Comparison of ENCODE assay signal across 20 cellular contexts in the genomic region with DNA sequence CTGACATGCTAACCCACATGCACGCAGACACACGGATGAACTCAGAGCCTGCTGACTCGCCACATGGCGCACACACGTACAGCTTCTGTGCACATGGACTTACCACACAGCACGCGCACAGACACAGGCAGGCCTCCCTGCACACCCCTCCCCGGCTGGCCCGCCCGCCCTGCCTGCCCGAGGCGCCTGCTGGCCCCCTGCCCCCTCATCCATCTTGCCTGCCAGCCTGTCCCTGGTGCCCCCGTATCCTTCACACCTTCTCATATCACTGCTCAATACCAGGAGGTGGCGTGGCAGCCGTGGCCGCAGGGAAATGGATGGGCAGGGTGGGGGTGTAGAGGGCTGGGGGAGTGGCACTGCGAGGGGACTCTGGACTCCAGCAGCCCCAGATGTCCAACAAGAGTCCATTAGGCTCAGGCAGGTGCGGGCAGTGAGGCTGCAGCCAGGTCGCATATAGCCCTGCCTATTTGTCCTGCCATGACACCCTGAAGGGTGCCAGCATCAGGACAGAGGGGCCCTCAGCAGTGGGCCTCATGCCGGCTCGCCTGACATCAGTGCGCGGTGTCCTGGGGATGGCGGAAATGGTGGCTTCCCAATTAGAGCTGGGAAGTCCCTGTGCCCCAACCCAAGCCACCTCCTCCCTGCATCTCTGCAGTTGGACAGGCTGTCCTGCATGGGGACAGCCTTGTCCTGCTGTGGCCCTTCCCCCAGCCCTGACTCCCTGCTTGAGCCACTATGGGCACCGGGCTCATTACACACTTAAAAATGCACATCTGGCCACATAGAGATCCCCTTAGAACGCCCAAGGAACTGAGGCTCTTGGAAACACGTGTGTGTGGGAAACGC. TPM values are rescaled to one million over a fixed set of nuclear protein-coding genes. Genes with fewer than 3 reads are reported as not detected.
DNase-seq lines count a peak whose midpoint lies in the region; ATAC-seq, FAIRE-seq and TF ChIP-seq lines count a peak whose summit lies in the region.
"Had no signal": no experiment of that assay in that cellular context is flagged by ENCODE, and none has a peak within 500 bp of the region (broad histone marks: within the 10 kb centered on the region; RNA-seq: fewer than 3 reads in every experiment).

No MANE protein-coding gene starts in this region.

- peak; percentile 32 for DNase-seq in HepG2 (ENCODE audit: low spot score)
- no peak for DNase-seq in right lobe of liver
- DNase-seq in endodermal cell, result peak; percentile 44
- DNase-seq in posterior vena cava (ENCODE audit: low spot score), result peak; percentile 73
- DNase-seq in pancreas, result no peak
- DNase-seq in SK-N-DZ (ENCODE audit: low spot score), result no peak
- DNase-seq: Calu3; CD4-positive, alpha-beta memory T cell; H9; IMR-90; NCI-H1417 treated with DMSO at 0.1 percent for 48 hours; NCI-H187 treated with DMSO at 0.1 percent for 48 hours; NCI-H345; NCI-H526; SJCRH30 had no signal

- H3K9me3 ChIP-seq in HepG2 (ENCODE audit: low read length), result no peaks in the 10 kb centered on the region
- H3K9me3 ChIP-seq in right lobe of liver, result no peaks in the 10 kb centered on the region
- H3K9me3 ChIP-seq in endodermal cell (ENCODE audit: control insufficient read depth, low read length), result no peaks in the 10 kb centered on the region
- no peaks in the 10 kb centered on the region for H3K9me3 ChIP-seq in pancreas
- H3K9me3 ChIP-seq: SJCRH30 had no signal

- H3K27me3 Mint-ChIP-seq in endodermal cell (ENCODE audit: insufficient read depth), result peaks cover 27% of the 10 kb centered on the region
- H3K27me3 Mint-ChIP-seq: CD4-positive, alpha-beta memory T cell had no signal

- no peak for TF ChIP-seq RAD21 in HepG2 (CRISPR knock-in tag; IDR thresholded peaks at IDR 0.05)

- H2AFZ ChIP-seq in HepG2 (ENCODE audit: low read length), result no peak overlapping the region

- peaks cover 3% of the 10 kb centered on the region for H3K9me3 Mint-ChIP-seq in endodermal cell

- peak; percentile 59 for TF ChIP-seq CTCF in HepG2 (CRISPR knock-in tag; IDR thresholded peaks at IDR 0.05)
- no peak for TF ChIP-seq CTCF in right lobe of liver (IDR thresholded peaks at IDR 0.05)
- TF ChIP-seq CTCF in endodermal cell (conservative IDR thresholded peaks at IDR 0.05), result no peak
- no peak for TF ChIP-seq CTCF in pancreas (IDR thresholded peaks at IDR 0.05)

- no peak for FAIRE-seq in HepG2 (lab: Jason Lieb, UNC)
- no peak for FAIRE-seq in pancreas (lab: Jason Lieb, UNC)
- FAIRE-seq: A204.1 had no signal

- POLR2A ChIA-PET in HepG2 (lab: Yijun Ruan, JAX), result interaction anchor here (2.4 kb wide), 1 partner anchor 11 kb away, joined by 9 read pairs; a partner anchor contains a TSS

- H4K20me1 ChIP-seq in HepG2 (ENCODE audit: insufficient read depth, low read length), result no peaks in the 10 kb centered on the region

- no TSS peak for BruUV-seq in HepG2 (replicated peaks; lab: Mats Ljungman, UMichigan)

- H3K27ac ChIP-seq in HepG2 (ENCODE audit: extremely low read length, insufficient read depth, low read length), result no peak overlapping the region
- no peak overlapping the region for H3K27ac ChIP-seq in right lobe of liver
- H3K27ac ChIP-seq in endodermal cell (ENCODE audit: low read depth, low read length), result no peak overlapping the region
- no peak overlapping the region for H3K27ac ChIP-seq in pancreas
- H3K27ac ChIP-seq: SJCRH30 had no signal

- no peaks in the 10 kb centered on the region for H3K36me3 ChIP-seq in HepG2 (replicated peaks in 1 of 2; ENCODE audit: control insufficient read depth in 1 of 2, insufficient read depth in 2 of 2, low read length in 2 of 2)
- H3K36me3 ChIP-seq in right lobe of liver, result no peaks in the 10 kb centered on the region
- H3K36me3 ChIP-seq in endodermal cell (ENCODE audit: control insufficient read depth, insufficient read depth, low read length), result no peaks in the 10 kb centered on the region
- H3K36me3 ChIP-seq in pancreas, result no peaks in the 10 kb centered on the region
- H3K36me3 ChIP-seq: SJCRH30 had no signal

- H3K27me3 ChIP-seq in HepG2 (ENCODE audit: control insufficient read depth in 1 of 2, insufficient read depth in 2 of 2, low read length in 2 of 2) (peaks cover 0 to 9% of the 10 kb centered on the region in 2 experiments; a peak in 3 of 5 replicates), right lobe of liver (no peaks in the 10 kb centered on the region), endodermal cell (ENCODE audit: control insufficient read depth, insufficient read depth, low read length, poor library complexity, severe bottlenecking) (peaks cover 5% of the 10 kb centered on the region), pancreas (no peaks in the 10 kb centered on the region)

- no peak overlapping the region for H3K9ac ChIP-seq in HepG2 (ENCODE audit: insufficient read depth, low read depth, low read length)
- no peak overlapping the region for H3K9ac ChIP-seq in endodermal cell (ENCODE audit: extremely low read depth, low read length, poor library complexity, severe bottlenecking)

- H3K4me3 Mint-ChIP-seq in endodermal cell, result no peak overlapping the region
- H3K4me3 Mint-ChIP-seq: CD4-positive, alpha-beta memory T cell; H9 had no signal

- in situ Hi-C loops in HepG2 (cut with HindIII; ENCODE audit: extremely low pct_ligation_motif_present, low pct_unique_long_range_greater_than_20kb), result no loop called here

- 70% methylated on average over 23 of the region's 28 CpGs for WGBS in HepG2 (ENCODE audit: low lambda C conversion rate)
- 60% methylated on average over 1 of the region's 28 CpGs for WGBS in right lobe of liver (ENCODE audit: insufficient coverage, low coverage, low lambda C conversion rate, missing lambda C conversion rate)
- 92 to 95% methylated on average over 10 to 27 of the region's 28 CpGs for WGBS in endodermal cell (ENCODE audit: insufficient coverage in 1 of 2, insufficient read length in 1 of 2), 2 experiments
- 83% methylated on average over 27 to 28 of the region's 28 CpGs for WGBS in pancreas, 2 donors

- no peak overlapping the region for H3K4me2 ChIP-seq in HepG2 (ENCODE audit: low read depth, low read length)

- H3K79me2 ChIP-seq in HepG2 (ENCODE audit: insufficient read depth, low read length), result no peaks in the 10 kb centered on the region

- TF ChIP-seq POLR2A in HepG2 (IDR thresholded peaks at IDR 0.05; ENCODE audit: insufficient read depth in 1 of 2, low read depth in 2 of 2, low read length in 2 of 2), result no peak
- no peak for TF ChIP-seq POLR2A in right lobe of liver (IDR thresholded peaks at IDR 0.05)

- no peak for TF ChIP-seq EP300 in HepG2 (IDR thresholded peaks at IDR 0.05; ENCODE audit: low read depth in 2 of 2, low read length in 2 of 2)
- no peak for TF ChIP-seq EP300 in HepG2 (CRISPR knock-in tag; IDR thresholded peaks at IDR 0.05; ENCODE audit: borderline replicate concordance)

- H3K4me3 ChIP-seq in HepG2 (replicated peaks in 1 of 3; ENCODE audit: insufficient read depth in 1 of 3, low read depth in 2 of 3, low read length in 3 of 3), result no peak overlapping the region
- H3K4me3 ChIP-seq in right lobe of liver, result no peak overlapping the region
- no peak overlapping the region for H3K4me3 ChIP-seq in endodermal cell (ENCODE audit: low read length)
- H3K4me3 ChIP-seq in pancreas, result no peak overlapping the region
- H3K4me3 ChIP-seq: SJCRH30 had no signal

- intact Hi-C loops in HepG2 (cut with micrococcal nuclease; ENCODE audit: unreplicated experiment) (loop anchor here (2.0 kb wide), 1 partner anchor 17 kb away; no protein-coding TSS in a partner anchor), right lobe of liver (cut with DNase I) (no loop called here), posterior vena cava (cut with DNase I) (no loop called here), pancreas (cut with DNase I) (no loop called here)

- CTCF ChIA-PET in HepG2 (lab: Yijun Ruan, JAX; ENCODE audit: low intra/inter-chr PET ratio, low total read pairs), result interaction anchor here (3.5 kb wide), 1 partner anchor 18 kb away, joined by 12 read pairs; no protein-coding TSS in a partner anchor

- peaks cover 15% of the 10 kb centered on the region for H3K4me1 ChIP-seq in HepG2 (ENCODE audit: insufficient read depth, low read length)
- H3K4me1 ChIP-seq in right lobe of liver, result peaks cover 0 to 4% (median 0%) of the 10 kb centered on the region in 4 donors
- no peaks in the 10 kb centered on the region for H3K4me1 ChIP-seq in endodermal cell (ENCODE audit: control insufficient read depth, insufficient read depth, low read length)
- peaks cover 4 to 13% (median 13%) of the 10 kb centered on the region in 3 donors for H3K4me1 ChIP-seq in pancreas
- H3K4me1 ChIP-seq: SJCRH30 had no signal

- peak; percentile 52 for ATAC-seq in HepG2
- ATAC-seq in right lobe of liver, result no peak
- ATAC-seq in GM21447 (IDR thresholded peaks at IDR 0.05; ENCODE audit: unreplicated experiment), result no peak
- no peak for ATAC-seq in pancreas

- no peaks in the 10 kb centered on the region for H3K36me3 Mint-ChIP-seq in endodermal cell (ENCODE audit: low read depth)
- H3K36me3 Mint-ChIP-seq: CD4-positive, alpha-beta memory T cell had no signal

- H3K27ac Mint-ChIP-seq in endodermal cell, result no peak overlapping the region
- H3K27ac Mint-ChIP-seq: H9 had no signal

- no peaks in the 10 kb centered on the region for H3K4me1 Mint-ChIP-seq in endodermal cell

RNA-seq across cellular contexts. Expression of a gene that starts 2.0 kb away (rescaled TPM):
- total RNA-seq in HepG2 (2016; rRNA removed; fragmentation: Illumina TruSeq; extraction: Trizol) (0.17 and 0.27 TPM in 2 replicates), right lobe of liver (under 1 TPM in 5 of 6 experiments, not detected in 1; 0.24 to 0.49 (median 0.34) TPM), endodermal cell (not detected), posterior vena cava (not detected), pancreas (under 1 TPM in 3 of 6 donors, not detected in 3; 0.09 to 0.37 (median 0.24) TPM)
- not detected in 2 replicates for total RNA-seq in HepG2 (2016; cell fraction: cytosol; rRNA removed; fragmentation: Illumina TruSeq; extraction: Trizol; ENCODE audit: low read depth)
- total RNA-seq in HepG2 (2016; cell fraction: insoluble cytoplasmic fraction; rRNA removed; fragmentation: Illumina TruSeq; extraction: Trizol), result 0.15 and 0.45 TPM in 2 replicates
- total RNA-seq in HepG2 (2016; cell fraction: membrane; rRNA removed; fragmentation: Illumina TruSeq; extraction: Trizol), result 0.15 and 0.28 TPM in 2 replicates
- total RNA-seq in HepG2 (2016; cell fraction: nucleus; rRNA removed; fragmentation: Illumina TruSeq; extraction: Trizol), result 0.25 and 0.31 TPM in 2 replicates
- polyA plus RNA-seq in HepG2 (2011; rRNA removed) (1.7 and 3.1 TPM in 2 replicates), pancreas (under 1 TPM in 1 of 2 donors, not detected in 1; 0.28 TPM)
- 1.5 and 2.1 TPM in 2 replicates for polyA plus RNA-seq in HepG2 (2011; cell fraction: cytosol; rRNA removed)
- 2.4 and 3.7 TPM in 2 replicates for polyA plus RNA-seq in HepG2 (2011; cell fraction: nucleus; rRNA removed)
- 1.1 and 4.1 TPM in 2 replicates for polyA plus RNA-seq in HepG2 (2012)
- polyA plus RNA-seq in HepG2 (2016; cell fraction: cytosol; fragmentation: Illumina TruSeq; extraction: Trizol; ENCODE audit: low read depth), result 0.36 and 0.74 TPM in 2 replicates
- 0.87 and 1.3 TPM in 2 replicates for polyA plus RNA-seq in HepG2 (2016; cell fraction: insoluble cytoplasmic fraction; fragmentation: Illumina TruSeq; extraction: Trizol; ENCODE audit: low read depth)
- 0.65 and 0.89 TPM in 2 replicates for polyA plus RNA-seq in HepG2 (2016; cell fraction: membrane; fragmentation: Illumina TruSeq; extraction: Trizol; ENCODE audit: low read depth)
- polyA plus RNA-seq in HepG2 (2016; cell fraction: nucleus; fragmentation: Illumina TruSeq; extraction: Trizol; ENCODE audit: insufficient read depth, low read depth), result 0.82 and 1.00 TPM in 2 replicates
- 0.72 TPM in 1 of 2 replicates, not detected in the other for polyA minus RNA-seq in HepG2 (2011; rRNA and poly(A)+ RNA removed; ENCODE audit: low replicate concordance)
- polyA minus RNA-seq in HepG2 (2011; cell fraction: cytosol; rRNA and poly(A)+ RNA removed), result 0.62 and 1.3 TPM in 2 replicates
- 0.26 TPM in 1 of 2 replicates, not detected in the other for polyA minus RNA-seq in HepG2 (2011; cell fraction: nucleus; rRNA and poly(A)+ RNA removed)
- 1.7 TPM for polyA plus RNA-seq in endodermal cell (2013, experiment 1 of 2)
- 1.7 TPM for polyA plus RNA-seq in endodermal cell (2013, experiment 2 of 2)
- not detected in 2 replicates for polyA plus RNA-seq in SK-N-DZ (2014; cell fraction: cytosol; rRNA removed)
- polyA plus RNA-seq in SK-N-DZ (2014; cell fraction: nucleus; rRNA removed), result not detected in 2 replicates
- total RNA-seq: Calu3; CD4-positive, alpha-beta memory T cell; H9; IMR-90; MCF 10A; SJCRH30 had no signal
- polyA plus RNA-seq: BJ; CD4-positive, alpha-beta memory T cell; IMR-90 had no signal

RNA-seq across cellular contexts. Expression of a gene that starts 9.0 kb away (rescaled TPM):
- 3.3 and 3.4 TPM in 2 replicates for total RNA-seq in HepG2 (2016; rRNA removed; fragmentation: Illumina TruSeq; extraction: Trizol)
- 1.1 and 1.2 TPM in 2 replicates for total RNA-seq in HepG2 (2016; cell fraction: cytosol; rRNA removed; fragmentation: Illumina TruSeq; extraction: Trizol; ENCODE audit: low read depth)
- total RNA-seq in HepG2 (2016; cell fraction: insoluble cytoplasmic fraction; rRNA removed; fragmentation: Illumina TruSeq; extraction: Trizol), result 3.4 and 4.0 TPM in 2 replicates
- total RNA-seq in HepG2 (2016; cell fraction: membrane; rRNA removed; fragmentation: Illumina TruSeq; extraction: Trizol), result 1.5 and 1.9 TPM in 2 replicates
- total RNA-seq in HepG2 (2016; cell fraction: nucleus; rRNA removed; fragmentation: Illumina TruSeq; extraction: Trizol), result 1.6 and 1.7 TPM in 2 replicates
- 3.7 and 7.6 TPM in 2 replicates for polyA plus RNA-seq in HepG2 (2011; rRNA removed)
- 3.7 and 4.0 TPM in 2 replicates for polyA plus RNA-seq in HepG2 (2011; cell fraction: cytosol; rRNA removed)
- polyA plus RNA-seq in HepG2 (2011; cell fraction: nucleus; rRNA removed), result 8.6 and 13.6 TPM in 2 replicates
- polyA plus RNA-seq in HepG2 (2012), result 3.9 and 4.4 TPM in 2 replicates
- polyA plus RNA-seq in HepG2 (2016; cell fraction: cytosol; fragmentation: Illumina TruSeq; extraction: Trizol; ENCODE audit: low read depth), result 0.75 and 1.2 TPM in 2 replicates
- polyA plus RNA-seq in HepG2 (2016; cell fraction: insoluble cytoplasmic fraction; fragmentation: Illumina TruSeq; extraction: Trizol; ENCODE audit: low read depth), result 3.5 and 4.2 TPM in 2 replicates
- 1.7 and 1.9 TPM in 2 replicates for polyA plus RNA-seq in HepG2 (2016; cell fraction: membrane; fragmentation: Illumina TruSeq; extraction: Trizol; ENCODE audit: low read depth)
- polyA plus RNA-seq in HepG2 (2016; cell fraction: nucleus; fragmentation: Illumina TruSeq; extraction: Trizol; ENCODE audit: insufficient read depth, low read depth), result 6.5 and 6.8 TPM in 2 replicates
- polyA minus RNA-seq in HepG2 (2011; rRNA and poly(A)+ RNA removed; ENCODE audit: low replicate concordance), result 3.0 TPM in 1 of 2 replicates, not detected in the other
- polyA minus RNA-seq in HepG2 (2011; cell fraction: cytosol; rRNA and poly(A)+ RNA removed), result 2.1 and 2.2 TPM in 2 replicates
- polyA minus RNA-seq in HepG2 (2011; cell fraction: nucleus; rRNA and poly(A)+ RNA removed), result 0.90 and 1.1 TPM in 2 replicates
- total RNA-seq in right lobe of liver, result 10 to 100 TPM in 4 of 6 experiments, 1 to 10 TPM in 2; 6.8 to 17.9 (median 12.4) TPM
- total RNA-seq in endodermal cell, result under 1 TPM; 0.20 to 0.71 TPM
- not detected for polyA plus RNA-seq in endodermal cell (2013, experiment 1 of 2)
- not detected for polyA plus RNA-seq in endodermal cell (2013, experiment 2 of 2)
- not detected for total RNA-seq in posterior vena cava
- 10 to 100 TPM in 1 of 6 donors, 1 to 10 TPM in 5; 5.2 to 14.1 (median 6.9) TPM for total RNA-seq in pancreas
- polyA plus RNA-seq in pancreas, result 10 to 100 TPM; 16.5 to 17.9 TPM
- not detected in 2 replicates for polyA plus RNA-seq in SK-N-DZ (2014; cell fraction: cytosol; rRNA removed)
- polyA plus RNA-seq in SK-N-DZ (2014; cell fraction: nucleus; rRNA removed), result not detected in 2 replicates
- total RNA-seq: CD4-positive, alpha-beta memory T cell; H9; IMR-90; MCF 10A had no signal
- polyA plus RNA-seq: BJ, IMR-90 had no signal

RNA-seq across cellular contexts. Expression of a gene that starts 11.8 kb away (rescaled TPM):
- total RNA-seq in HepG2 (2016; rRNA removed; fragmentation: Illumina TruSeq; extraction: Trizol) (18.0 and 25.8 TPM in 2 replicates), right lobe of liver (10 to 100 TPM; 12.7 to 31.4 (median 18.3) TPM), endodermal cell (10 to 100 TPM in 1 of 2 donors, 1 to 10 TPM in 1; 9.5 to 13.1 TPM), posterior vena cava (1 to 10 TPM; 4.6 to 5.7 TPM), pancreas (1 to 10 TPM; 4.3 to 7.3 (median 5.8) TPM)
- 20.3 and 23.2 TPM in 2 replicates for total RNA-seq in HepG2 (2016; cell fraction: cytosol; rRNA removed; fragmentation: Illumina TruSeq; extraction: Trizol; ENCODE audit: low read depth)
- 15.4 and 25.8 TPM in 2 replicates for total RNA-seq in HepG2 (2016; cell fraction: insoluble cytoplasmic fraction; rRNA removed; fragmentation: Illumina TruSeq; extraction: Trizol)
- total RNA-seq in HepG2 (2016; cell fraction: membrane; rRNA removed; fragmentation: Illumina TruSeq; extraction: Trizol), result 20.1 and 24.5 TPM in 2 replicates
- total RNA-seq in HepG2 (2016; cell fraction: nucleus; rRNA removed; fragmentation: Illumina TruSeq; extraction: Trizol), result 14.1 and 16.1 TPM in 2 replicates
- polyA plus RNA-seq in HepG2 (2011; rRNA removed) (6.7 and 7.8 TPM in 2 replicates), pancreas (10 to 100 TPM in 1 of 2 donors, 1 to 10 TPM in 1; 6.4 to 11.0 TPM)
- 4.9 and 12.5 TPM in 2 replicates for polyA plus RNA-seq in HepG2 (2011; cell fraction: cytosol; rRNA removed)
- polyA plus RNA-seq in HepG2 (2011; cell fraction: nucleus; rRNA removed), result 38.1 and 38.7 TPM in 2 replicates
- polyA plus RNA-seq in HepG2 (2012), result 13.5 and 13.9 TPM in 2 replicates
- polyA plus RNA-seq in HepG2 (2016; cell fraction: cytosol; fragmentation: Illumina TruSeq; extraction: Trizol; ENCODE audit: low read depth), result 26.1 and 30.7 TPM in 2 replicates
- polyA plus RNA-seq in HepG2 (2016; cell fraction: insoluble cytoplasmic fraction; fragmentation: Illumina TruSeq; extraction: Trizol; ENCODE audit: low read depth), result 20.3 and 26.5 TPM in 2 replicates
- 20.2 and 22.8 TPM in 2 replicates for polyA plus RNA-seq in HepG2 (2016; cell fraction: membrane; fragmentation: Illumina TruSeq; extraction: Trizol; ENCODE audit: low read depth)
- 27.4 and 28.8 TPM in 2 replicates for polyA plus RNA-seq in HepG2 (2016; cell fraction: nucleus; fragmentation: Illumina TruSeq; extraction: Trizol; ENCODE audit: insufficient read depth, low read depth)
- 11.2 and 17.2 TPM in 2 replicates for polyA minus RNA-seq in HepG2 (2011; rRNA and poly(A)+ RNA removed; ENCODE audit: low replicate concordance)
- polyA minus RNA-seq in HepG2 (2011; cell fraction: cytosol; rRNA and poly(A)+ RNA removed), result 5.1 and 6.1 TPM in 2 replicates
- polyA minus RNA-seq in HepG2 (2011; cell fraction: nucleus; rRNA and poly(A)+ RNA removed), result 11.8 and 16.4 TPM in 2 replicates
- polyA plus RNA-seq in endodermal cell (2013, experiment 1 of 2), result 13.6 TPM
- 13.4 TPM for polyA plus RNA-seq in endodermal cell (2013, experiment 2 of 2)
- polyA plus RNA-seq in SK-N-DZ (2014; cell fraction: cytosol; rRNA removed), result 0.53 and 3.9 TPM in 2 replicates
- polyA plus RNA-seq in SK-N-DZ (2014; cell fraction: nucleus; rRNA removed), result 7.1 and 8.2 TPM in 2 replicates

RNA-seq across cellular contexts. Expression of a gene that starts 32.9 kb away (rescaled TPM):
- total RNA-seq in HepG2 (2016; rRNA removed; fragmentation: Illumina TruSeq; extraction: Trizol) (not detected in 2 replicates), right lobe of liver (not detected), endodermal cell (not detected), posterior vena cava (not detected), pancreas (under 1 TPM in 3 of 6 donors, not detected in 3; 0.17 to 0.50 (median 0.40) TPM)
- total RNA-seq in HepG2 (2016; cell fraction: cytosol; rRNA removed; fragmentation: Illumina TruSeq; extraction: Trizol; ENCODE audit: low read depth), result not detected in 2 replicates
- not detected in 2 replicates for total RNA-seq in HepG2 (2016; cell fraction: insoluble cytoplasmic fraction; rRNA removed; fragmentation: Illumina TruSeq; extraction: Trizol)
- total RNA-seq in HepG2 (2016; cell fraction: membrane; rRNA removed; fragmentation: Illumina TruSeq; extraction: Trizol), result not detected in 2 replicates
- total RNA-seq in HepG2 (2016; cell fraction: nucleus; rRNA removed; fragmentation: Illumina TruSeq; extraction: Trizol), result not detected in 2 replicates
- polyA plus RNA-seq in HepG2 (2011; rRNA removed) (not detected in 2 replicates), pancreas (under 1 TPM in 1 of 2 donors, not detected in 1; 0.28 TPM)
- not detected in 2 replicates for polyA plus RNA-seq in HepG2 (2011; cell fraction: cytosol; rRNA removed)
- polyA plus RNA-seq in HepG2 (2011; cell fraction: nucleus; rRNA removed), result not detected in 2 replicates
- not detected in 2 replicates for polyA plus RNA-seq in HepG2 (2012)
- polyA plus RNA-seq in HepG2 (2016; cell fraction: cytosol; fragmentation: Illumina TruSeq; extraction: Trizol; ENCODE audit: low read depth), result not detected in 2 replicates
- not detected in 2 replicates for polyA plus RNA-seq in HepG2 (2016; cell fraction: insoluble cytoplasmic fraction; fragmentation: Illumina TruSeq; extraction: Trizol; ENCODE audit: low read depth)
- polyA plus RNA-seq in HepG2 (2016; cell fraction: membrane; fragmentation: Illumina TruSeq; extraction: Trizol; ENCODE audit: low read depth), result not detected in 2 replicates
- not detected in 2 replicates for polyA plus RNA-seq in HepG2 (2016; cell fraction: nucleus; fragmentation: Illumina TruSeq; extraction: Trizol; ENCODE audit: insufficient read depth, low read depth)
- polyA minus RNA-seq in HepG2 (2011; rRNA and poly(A)+ RNA removed; ENCODE audit: low replicate concordance), result not detected in 2 replicates
- polyA minus RNA-seq in HepG2 (2011; cell fraction: cytosol; rRNA and poly(A)+ RNA removed), result not detected in 2 replicates
- not detected in 2 replicates for polyA minus RNA-seq in HepG2 (2011; cell fraction: nucleus; rRNA and poly(A)+ RNA removed)
- not detected for polyA plus RNA-seq in endodermal cell (2013, experiment 1 of 2)
- not detected for polyA plus RNA-seq in endodermal cell (2013, experiment 2 of 2)
- polyA plus RNA-seq in SK-N-DZ (2014; cell fraction: cytosol; rRNA removed), result not detected in 2 replicates
- polyA plus RNA-seq in SK-N-DZ (2014; cell fraction: nucleus; rRNA removed), result not detected in 2 replicates
- total RNA-seq: CD4-positive, alpha-beta memory T cell; H9; HT-29; IMR-90; MCF 10A; SJCRH30 had no signal
- polyA plus RNA-seq: BJ; CD4-positive, alpha-beta memory T cell; IMR-90 had no signal

RNA-seq across cellular contexts. Expression of a gene that starts 34.8 kb away (rescaled TPM):
- total RNA-seq in HepG2 (2016; rRNA removed; fragmentation: Illumina TruSeq; extraction: Trizol) (137 and 140 TPM in 2 replicates), right lobe of liver (100 to 1,000 TPM; 151 to 214 (median 163) TPM), endodermal cell (100 to 1,000 TPM; 135 to 160 TPM), posterior vena cava (100 to 1,000 TPM; 112 to 116 TPM), pancreas (100 to 1,000 TPM in 4 of 6 donors, 10 to 100 TPM in 2; 82.5 to 126 (median 109) TPM)
- 56.4 and 57.7 TPM in 2 replicates for total RNA-seq in HepG2 (2016; cell fraction: cytosol; rRNA removed; fragmentation: Illumina TruSeq; extraction: Trizol; ENCODE audit: low read depth)
- total RNA-seq in HepG2 (2016; cell fraction: insoluble cytoplasmic fraction; rRNA removed; fragmentation: Illumina TruSeq; extraction: Trizol), result 130 and 141 TPM in 2 replicates
- 58.9 and 72.8 TPM in 2 replicates for total RNA-seq in HepG2 (2016; cell fraction: membrane; rRNA removed; fragmentation: Illumina TruSeq; extraction: Trizol)
- total RNA-seq in HepG2 (2016; cell fraction: nucleus; rRNA removed; fragmentation: Illumina TruSeq; extraction: Trizol), result 73.7 and 87.9 TPM in 2 replicates
- polyA plus RNA-seq in HepG2 (2011; rRNA removed) (88.9 and 92.4 TPM in 2 replicates), pancreas (100 to 1,000 TPM; 206 to 281 TPM)
- 80.9 and 124 TPM in 2 replicates for polyA plus RNA-seq in HepG2 (2011; cell fraction: cytosol; rRNA removed)
- polyA plus RNA-seq in HepG2 (2011; cell fraction: nucleus; rRNA removed), result 241 and 294 TPM in 2 replicates
- 86.7 and 89.4 TPM in 2 replicates for polyA plus RNA-seq in HepG2 (2012)
- polyA plus RNA-seq in HepG2 (2016; cell fraction: cytosol; fragmentation: Illumina TruSeq; extraction: Trizol; ENCODE audit: low read depth), result 41.2 and 47.2 TPM in 2 replicates
- 109 and 121 TPM in 2 replicates for polyA plus RNA-seq in HepG2 (2016; cell fraction: insoluble cytoplasmic fraction; fragmentation: Illumina TruSeq; extraction: Trizol; ENCODE audit: low read depth)
- 38.1 and 45.1 TPM in 2 replicates for polyA plus RNA-seq in HepG2 (2016; cell fraction: membrane; fragmentation: Illumina TruSeq; extraction: Trizol; ENCODE audit: low read depth)
- polyA plus RNA-seq in HepG2 (2016; cell fraction: nucleus; fragmentation: Illumina TruSeq; extraction: Trizol; ENCODE audit: insufficient read depth, low read depth), result 169 and 179 TPM in 2 replicates
- polyA minus RNA-seq in HepG2 (2011; rRNA and poly(A)+ RNA removed; ENCODE audit: low replicate concordance), result 124 and 164 TPM in 2 replicates
- polyA minus RNA-seq in HepG2 (2011; cell fraction: cytosol; rRNA and poly(A)+ RNA removed), result 50.1 and 58.7 TPM in 2 replicates
- polyA minus RNA-seq in HepG2 (2011; cell fraction: nucleus; rRNA and poly(A)+ RNA removed), result 52.5 and 56.4 TPM in 2 replicates
- 138 TPM for polyA plus RNA-seq in endodermal cell (2013, experiment 1 of 2)
- 109 TPM for polyA plus RNA-seq in endodermal cell (2013, experiment 2 of 2)
- polyA plus RNA-seq in SK-N-DZ (2014; cell fraction: cytosol; rRNA removed), result 395 and 424 TPM in 2 replicates
- 612 and 857 TPM in 2 replicates for polyA plus RNA-seq in SK-N-DZ (2014; cell fraction: nucleus; rRNA removed)

Comparison
In these comparisons a context has a peak if more than half of its experiments do, and no peak if none do; other contexts are left out.
1. DNase-seq: peak in HepG2 (single experiment), endodermal cell (single experiment) and posterior vena cava (single experiment); none in right lobe of liver (0 of 3), pancreas (0 of 6) and SK-N-DZ (single experiment).